In genomic region chr19:32676186-32676894, GRCh38 we compare ENCODE assay signal across 8 cellular contexts. TPM values are rescaled to one million over a fixed set of nuclear protein-coding genes. Genes with fewer than 3 reads are reported as not detected.
A peak's percentile ranks its signal among the peaks of the same experiment; 100 is the strongest.
DNase-seq lines count a peak whose midpoint lies in the region; ATAC-seq and TF ChIP-seq lines count a peak whose summit lies in the region.

No MANE protein-coding gene starts in this region.

- DNase-seq in DMS53 (lab: John Stamatoyannopoulos, UW) (peak; percentile 75), DMS53 treated with DMSO at 0.1 percent for 48 hours (lab: John Stamatoyannopoulos, UW; ENCODE audit: unreplicated experiment) (no peak), coronary artery (ENCODE audit: low spot score) (no peak), mesendoderm (peak; percentile 48), kidney glomerular epithelial cell (lab: John Stamatoyannopoulos, UW) (no peak)

- no CpG with 5 or more reads among the region's 93 CpGs for WGBS in mesendoderm (ENCODE audit: extremely low coverage, insufficient coverage, low lambda C conversion rate)

- H3K23ac ChIP-seq in mesendoderm (ENCODE audit: low read length) = peak overlapping the region; percentile 45

- H2BK15ac ChIP-seq in mesendoderm (replicated peaks; ENCODE audit: low read depth) = no peak overlapping the region

- H3K9me3 ChIP-seq in OCI-LY3 (ENCODE audit: insufficient read depth, low read length) = no peaks in the 10 kb centered on the region

- H4K8ac ChIP-seq in mesendoderm (ENCODE audit: low read depth, low read length) = no peak overlapping the region

- H3K4ac ChIP-seq in mesendoderm (ENCODE audit: low read depth, low read length) = no peak overlapping the region

- H3K4me2 ChIP-seq in OCI-LY3 (ENCODE audit: low read length) (peak overlapping the region; percentile 90), mesendoderm (ENCODE audit: low read length) (peak overlapping the region; percentile 57)

- H3K4me1 ChIP-seq in OCI-LY3 (ENCODE audit: low read length) = peaks cover 11% of the 10 kb centered on the region
- H3K4me1 ChIP-seq in mesendoderm (ENCODE audit: control insufficient read depth, low read depth, low read length) = peaks cover 6% of the 10 kb centered on the region

- peaks cover 29% of the 10 kb centered on the region for H4K20me1 ChIP-seq in OCI-LY3 (ENCODE audit: insufficient read depth, low read length)

- H2BK120ac ChIP-seq in mesendoderm (ENCODE audit: low read depth, low read length) = no peak overlapping the region

- no peaks in the 10 kb centered on the region for H3K27me3 ChIP-seq in OCI-LY3 (ENCODE audit: low read depth, low read length)
- peaks cover 19% of the 10 kb centered on the region for H3K27me3 ChIP-seq in mesendoderm (ENCODE audit: insufficient read depth, low read length, poor library complexity)

- TF ChIP-seq CTCF in OCI-LY3 (IDR thresholded peaks at IDR 0.05; ENCODE audit: low read depth, low read length) (no peak), coronary artery (IDR thresholded peaks at IDR 0.05) (no peak)

- no peak overlapping the region for H4K5ac ChIP-seq in mesendoderm (ENCODE audit: low read length)

- H3K18ac ChIP-seq in mesendoderm (ENCODE audit: low read length) = no peak overlapping the region

- H3K27ac ChIP-seq in OCI-LY3 (ENCODE audit: low read length) (no peak overlapping the region), coronary artery (no peak overlapping the region), mesendoderm (ENCODE audit: low read depth, low read length) (no peak overlapping the region)

- H2AFZ ChIP-seq in OCI-LY3 (ENCODE audit: low read depth, low read length) = no peak overlapping the region

- H2BK5ac ChIP-seq in mesendoderm (ENCODE audit: low read length) = no peak overlapping the region

- H3K9ac ChIP-seq in OCI-LY3 (ENCODE audit: low read length) (no peak overlapping the region), mesendoderm (ENCODE audit: low read length) (no peak overlapping the region)

- peak overlapping the region; percentile 49 for H3K56ac ChIP-seq in mesendoderm (ENCODE audit: low read length)

- H3K36me3 ChIP-seq in OCI-LY3 (replicated peaks; ENCODE audit: low read depth, low read length) (no peaks in the 10 kb centered on the region), mesendoderm (ENCODE audit: control insufficient read depth, insufficient read depth, low read length) (no peaks in the 10 kb centered on the region)

- peaks cover 20% of the 10 kb centered on the region for H3K79me1 ChIP-seq in mesendoderm (ENCODE audit: low read length)

- ATAC-seq in HG02678 (IDR thresholded peaks at IDR 0.05; ENCODE audit: unreplicated experiment) (no peak), HG02798 (IDR thresholded peaks at IDR 0.05; ENCODE audit: poor library complexity, unreplicated experiment) (no peak)

- H3K4me3 ChIP-seq in OCI-LY3 (ENCODE audit: low read length) (peak overlapping the region; percentile 95; the same call in 1 of the 2 replicates), coronary artery (peak overlapping the region; percentile 100), mesendoderm (ENCODE audit: low read length) (no peak overlapping the region)

- no peak overlapping the region for H2AK5ac ChIP-seq in mesendoderm (ENCODE audit: low read length)

- peaks cover 36% of the 10 kb centered on the region for H3K79me2 ChIP-seq in OCI-LY3 (ENCODE audit: low read length)
- H3K79me2 ChIP-seq in mesendoderm (ENCODE audit: control insufficient read depth, insufficient read depth, low read length) = peaks cover 20% of the 10 kb centered on the region

RNA-seq across cellular contexts. Expression of gene RGS9BP, which starts 0.7 kb away (rescaled TPM):
- polyA plus RNA-seq in mesendoderm (2013, experiment 1 of 2) = not detected
- polyA plus RNA-seq in mesendoderm (2013, experiment 2 of 2) = 0.01 TPM

RNA-seq across cellular contexts. Expression of gene ANKRD27, which starts 1.4 kb away (rescaled TPM):
- 20.8 TPM for polyA plus RNA-seq in mesendoderm (2013, experiment 1 of 2)
- polyA plus RNA-seq in mesendoderm (2013, experiment 2 of 2) = 21.7 TPM

RNA-seq across cellular contexts. Expression of gene NUDT19, which starts 15.3 kb away (rescaled TPM):
- polyA plus RNA-seq in mesendoderm (2013, experiment 1 of 2) = 3.1 TPM
- 3.0 TPM for polyA plus RNA-seq in mesendoderm (2013, experiment 2 of 2)

RNA-seq across cellular contexts. Expression of gene TDRD12, which starts 43.2 kb away (rescaled TPM):
- 0.67 TPM for polyA plus RNA-seq in mesendoderm (2013, experiment 1 of 2)
- polyA plus RNA-seq in mesendoderm (2013, experiment 2 of 2) = 0.98 TPM

Comparison
In these comparisons a context has a peak if more than half of its experiments do, and no peak if none do; other contexts are left out.
1. DNase-seq: peak in DMS53 (single experiment) and mesendoderm (single experiment); none in DMS53 treated with DMSO at 0.1 percent for 48 hours (single experiment), coronary artery (single experiment) and kidney glomerular epithelial cell (single experiment).